In the genomic region with DNA sequence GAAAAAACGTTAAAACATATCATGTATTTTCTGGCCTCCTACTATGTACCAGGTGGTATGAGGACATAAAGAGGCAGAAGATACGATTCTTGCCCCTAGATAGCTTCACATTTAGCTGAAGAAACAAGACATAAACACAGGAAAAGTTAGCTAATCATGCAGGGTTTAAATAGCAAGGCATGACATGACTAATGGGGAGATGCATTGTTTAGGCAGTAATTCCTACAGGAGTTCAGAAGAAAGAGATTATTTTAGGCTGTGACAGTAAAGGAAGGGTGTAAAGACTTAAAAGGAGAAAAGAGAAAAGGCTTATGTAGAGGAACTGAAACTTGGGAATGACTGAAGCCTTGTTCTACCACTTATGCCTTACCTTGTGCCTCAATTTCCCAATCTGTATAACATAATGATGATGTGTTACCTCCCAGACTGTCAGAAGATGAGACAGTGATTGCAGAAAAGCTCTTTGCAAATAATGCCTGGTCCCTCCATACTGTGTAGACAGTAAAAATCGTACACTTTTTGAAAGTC, we compare ENCODE assay signal across 22 cellular contexts.
"Had no signal": no experiment of that assay in that cellular context is flagged by ENCODE, and none has a peak within 500 bp of the region (broad histone marks: within the 10 kb centered on the region; RNA-seq: fewer than 3 reads in every experiment).

No MANE protein-coding gene starts in this region.

- H3K27ac ChIP-seq: adrenal gland, breast epithelium, dorsolateral prefrontal cortex, thoracic aorta, upper lobe of right lung had no signal

- ATAC-seq: left colon; sciatic nerve; stimulated activated naive B cell treated with anti-CD40 and anti-IgM and Interleukin-4, amounts not matched to agents 10 μg/mL and 1 μg/mL and 100 μg/mL, for 72 hours; upper lobe of right lung had no signal

- DNase-seq: activated CD4-positive, alpha-beta T cell treated with anti-CD3 and anti-CD28 coated beads, Interleukin-2, amount 50 U/mL, for 1 hour; activated CD4-positive, CD25-positive, alpha-beta regulatory T cell treated with anti-CD3 and anti-CD28 coated beads, Interleukin-2, amount 50 U/mL, for 72 hours; activated CD8-positive, alpha-beta memory T cell treated with anti-CD3 and anti-CD28 coated beads, Interleukin-2, amount 50 U/mL, for 4 hours; activated gamma-delta T cell; activated T-cell treated with anti-CD3 and anti-CD28 coated beads, Interleukin-2, amount 50 U/mL, for 48 hours; adrenal gland; dorsolateral prefrontal cortex; immature natural killer cell; left colon; nephron progenitor cell; nucleus accumbens; spleen; stimulated activated naive B cell treated with anti-CD40 and anti-IgM and Interleukin-4, amounts not matched to agents 10 μg/mL and 1 μg/mL and 100 μg/mL, for 72 hours; T1000; upper lobe of right lung had no signal

- H3K4me3 ChIP-seq: adrenal gland, breast epithelium, dorsolateral prefrontal cortex, lung, spleen, thoracic aorta, upper lobe of right lung had no signal

- FAIRE-seq: astrocyte had no signal

- H3K9me3 Mint-ChIP-seq: activated naive CD4-positive, alpha-beta T cell treated with anti-CD3 and anti-CD28 coated beads, Interleukin-2, amount 50 U/mL, for 24 hours; immature natural killer cell; mesothelial cell of epicardium; nephron progenitor cell; stimulated activated naive B cell treated with anti-CD40 and anti-IgM and Interleukin-4, amounts not matched to agents 10 μg/mL and 1 μg/mL and 100 μg/mL, for 72 hours had no signal

- H3K36me3 Mint-ChIP-seq: mesothelial cell of epicardium; stimulated activated naive B cell treated with anti-CD40 and anti-IgM and Interleukin-4, amounts not matched to agents 10 μg/mL and 1 μg/mL and 100 μg/mL, for 72 hours had no signal

- H3K4me1 ChIP-seq: adrenal gland had no signal

- H3K4me1 Mint-ChIP-seq: stimulated activated naive B cell treated with anti-CD40 and anti-IgM and Interleukin-4, amounts not matched to agents 10 μg/mL and 1 μg/mL and 100 μg/mL, for 72 hours had no signal

- H3K27me3 Mint-ChIP-seq: activated naive CD4-positive, alpha-beta T cell treated with anti-CD3 and anti-CD28 coated beads, Interleukin-2, amount 50 U/mL, for 24 hours had no signal

- H3K27ac Mint-ChIP-seq: mesothelial cell of epicardium; nephron progenitor cell; stimulated activated naive B cell treated with anti-CD40 and anti-IgM and Interleukin-4, amounts not matched to agents 10 μg/mL and 1 μg/mL and 100 μg/mL, for 72 hours had no signal

- H3K9me3 ChIP-seq: adrenal gland, breast epithelium, spleen, thoracic aorta, upper lobe of right lung had no signal

- H3K4me3 Mint-ChIP-seq: activated naive CD4-positive, alpha-beta T cell treated with anti-CD3 and anti-CD28 coated beads, Interleukin-2, amount 50 U/mL, for 24 hours; immature natural killer cell; mesothelial cell of epicardium; nephron progenitor cell; stimulated activated naive B cell treated with anti-CD40 and anti-IgM and Interleukin-4, amounts not matched to agents 10 μg/mL and 1 μg/mL and 100 μg/mL, for 72 hours had no signal

- H3K27me3 ChIP-seq: adrenal gland, breast epithelium, spleen, upper lobe of right lung had no signal

- H3K36me3 ChIP-seq: adrenal gland, breast epithelium, spleen, thoracic aorta, upper lobe of right lung had no signal
